ENCODE assay signal across 16 cellular contexts in the genomic region with DNA sequence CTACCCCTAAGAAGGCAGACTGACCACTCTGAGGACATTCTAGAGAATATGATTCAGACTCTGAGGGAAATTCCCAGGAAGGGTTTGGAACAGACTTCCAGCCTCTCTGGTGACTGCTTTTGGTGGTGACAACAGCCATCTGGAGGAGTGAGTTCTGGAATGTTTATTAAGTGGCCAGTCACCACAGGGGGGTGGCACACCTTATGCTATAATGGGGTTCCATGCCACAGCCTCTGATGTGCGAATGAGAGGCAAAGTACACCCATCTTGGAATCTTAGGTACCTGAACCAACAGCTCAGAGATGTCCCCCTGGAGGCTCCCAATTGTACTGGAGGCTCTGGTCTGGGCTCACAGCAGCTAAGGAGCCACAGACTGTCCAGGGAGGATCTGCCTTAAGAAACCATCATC. TPM values are rescaled to one million over a fixed set of nuclear protein-coding genes. Genes with fewer than 3 reads are reported as not detected.
DNase-seq lines count a peak whose midpoint lies in the region; ATAC-seq and TF ChIP-seq lines count a peak whose summit lies in the region.
"Had no signal": no experiment of that assay in that cellular context is flagged by ENCODE, and none has a peak within 500 bp of the region (broad histone marks: within the 10 kb centered on the region; RNA-seq: fewer than 3 reads in every experiment).

No MANE protein-coding gene starts in this region.

- H3K27ac ChIP-seq in HCT116 (ENCODE audit: low read depth, low read length), result no peak overlapping the region
- no peak overlapping the region for H3K27ac ChIP-seq in esophagus squamous epithelium
- H3K27ac ChIP-seq: ovary, suprapubic skin had no signal

- intact Hi-C loops in HCT116 (cut with micrococcal nuclease), result no loop called here
- intact Hi-C loops in esophagus squamous epithelium (cut with DNase I), result no loop called here

- no peak overlapping the region for H3K4me3 ChIP-seq in HCT116 (replicated peaks in 1 of 2; ENCODE audit: low read depth in 1 of 2, low read length in 2 of 2)
- no peak overlapping the region for H3K4me3 ChIP-seq in cardiac fibroblast (replicated peaks in 1 of 2; ENCODE audit: low read depth in 2 of 2, low read length in 2 of 2)
- H3K4me3 ChIP-seq in esophagus squamous epithelium, result no peak overlapping the region
- H3K4me3 ChIP-seq: ovary, suprapubic skin had no signal

- DNase-seq in AG08395 (ENCODE audit: low spot score) (peak; percentile 54), HCT116 (ENCODE audit: low read depth, low spot score) (no peak), cardiac fibroblast (ENCODE audit: low read depth in 2 of 2) (peak in 1 of 2 donors; percentile 72), kidney tubule cell (ENCODE audit: low spot score) (peak; percentile 91), esophagus squamous epithelium (lab: John Stamatoyannopoulos, UW) (no peak), NCI-H2107 treated with DMSO at 0.1 percent for 48 hours (lab: John Stamatoyannopoulos, UW; ENCODE audit: unreplicated experiment) (no peak)
- no peak for DNase-seq in stimulated activated CD4-positive, alpha-beta T cell treated with anti-CD3 and anti-CD28 coated beads, Interleukin-12 subunit alpha, Interleukin-12 subunit beta, amount 100 ng/mL, for 4 hours
- DNase-seq: activated CD4-positive, alpha-beta T cell treated with anti-CD3 and anti-CD28 coated beads for 36 hours; activated naive CD8-positive, alpha-beta T cell treated with anti-CD3 and anti-CD28 coated beads, Interleukin-2, amount 50 U/mL, for 24 hours; BE2C; DMS53; islet precursor cell; NCI-H1092 treated with DMSO at 0.1 percent for 48 hours had no signal

- no peak for TF ChIP-seq POLR2A in HCT116 (IDR thresholded peaks at IDR 0.05; ENCODE audit: borderline replicate concordance, extremely low read depth, insufficient read depth, insufficient read length)
- TF ChIP-seq POLR2A in esophagus squamous epithelium (IDR thresholded peaks at IDR 0.05), result no peak

- no peaks in the 10 kb centered on the region for H3K9me2 ChIP-seq in HCT116 (ENCODE audit: insufficient read depth)

- RAD21 ChIA-PET in HCT116 (lab: Charles Lee; ENCODE audit: low non-redundant PET in 1 of 2, low total read pairs in 2 of 2, uncharacterized antibody in 2 of 2, unreplicated experiment in 2 of 2), result no interaction called here

- CTCF ChIA-PET in HCT116 (lab: Charles Lee), result interaction anchor here (1.7 kb wide), 1 partner anchor 9 kb away, joined by 9 read pairs; a partner anchor contains a TSS

- ATAC-seq in HCT116 (peak; percentile 58; the same call in 1 of the 2 replicates), GM19463 (IDR thresholded peaks at IDR 0.05; ENCODE audit: unreplicated experiment) (no peak)
- ATAC-seq: activated CD4-positive, alpha-beta T cell treated with anti-CD3 and anti-CD28 coated beads for 36 hours; activated naive CD8-positive, alpha-beta T cell treated with anti-CD3 and anti-CD28 coated beads, Interleukin-2, amount 50 U/mL, for 24 hours had no signal

- H2AFZ ChIP-seq in HCT116 (ENCODE audit: low read depth, low read length, poor library complexity, severe bottlenecking), result no peak overlapping the region

- TF ChIP-seq CTCF in HCT116 (IDR thresholded peaks at IDR 0.05 in 2 of 3, conservative IDR thresholded peaks at IDR 0.05 in 1 of 3; ENCODE audit: borderline replicate concordance in 1 of 3, insufficient read depth in 1 of 3, low read depth in 2 of 3, low read length in 2 of 3) (peak in 1 of 3 experiments; percentile 27; a peak in 1 of 6 replicates), cardiac fibroblast (IDR thresholded peaks at IDR 0.05; ENCODE audit: low read depth, low read length) (peak; percentile 31), esophagus squamous epithelium (IDR thresholded peaks at IDR 0.05) (peak in 1 of 6 experiments; percentile 8)

- WGBS in esophagus squamous epithelium, 2 donors, result 88 to 100% methylated on average over 1 of the region's 1 CpG

- POLR2A ChIA-PET in HCT116 (lab: Charles Lee), result interaction anchor here (1.0 to 1.7 kb wide), 2 partner anchors 10 to 20 kb away, joined by 3 to 7 read pairs; a partner anchor contains a TSS

- no peaks in the 10 kb centered on the region; a peak in 1 of 4 replicates for H3K36me3 ChIP-seq in HCT116 (ENCODE audit: control insufficient read depth in 1 of 2, insufficient read depth in 2 of 2, low read length in 2 of 2)
- peaks cover 7 to 92% (median 25%) of the 10 kb centered on the region in 3 donors for H3K36me3 ChIP-seq in esophagus squamous epithelium
- H3K36me3 ChIP-seq: BE2C, ovary had no signal

- no peak overlapping the region for H3K4me2 ChIP-seq in HCT116 (ENCODE audit: low read length)

- H3K27me3 ChIP-seq in HCT116 (ENCODE audit: insufficient read depth, low read length) (no peaks in the 10 kb centered on the region), esophagus squamous epithelium (no peaks in the 10 kb centered on the region)
- H3K27me3 ChIP-seq: BE2C, ovary, suprapubic skin had no signal

- no peak overlapping the region for H3K9ac ChIP-seq in HCT116 (ENCODE audit: low read length)

- no peaks in the 10 kb centered on the region for H3K79me2 ChIP-seq in HCT116 (ENCODE audit: insufficient read depth, low read length)

- H3K4me1 ChIP-seq in HCT116 (ENCODE audit: control insufficient read depth in 1 of 2, insufficient read depth in 2 of 2, low read length in 2 of 2) (peaks cover 0 to 5% of the 10 kb centered on the region in 2 experiments; a peak in 1 of 4 replicates), esophagus squamous epithelium (no peaks in the 10 kb centered on the region)
- H3K4me1 ChIP-seq: BE2C, suprapubic skin had no signal

- H3K9me3 ChIP-seq in HCT116 (ENCODE audit: control insufficient read depth in 1 of 2, insufficient read depth in 1 of 2, low read depth in 1 of 2, low read length in 2 of 2), result no peaks in the 10 kb centered on the region
- no peaks in the 10 kb centered on the region for H3K9me3 ChIP-seq in esophagus squamous epithelium
- H3K9me3 ChIP-seq: BE2C, ovary, suprapubic skin had no signal

- no peak for TF ChIP-seq RAD21 in HCT116 (IDR thresholded peaks at IDR 0.05; ENCODE audit: low read depth)

- H4K20me1 ChIP-seq in HCT116 (ENCODE audit: insufficient read depth), result no peaks in the 10 kb centered on the region

- BruUV-seq in HCT116 (replicated peaks; lab: Mats Ljungman, UMichigan), result no TSS peak

TF ChIP-seq in HCT116, 20 proteins besides CTCF, POLR2A, EP300 and RAD21 (continues in another document):
- TF ChIP-seq SRF (IDR thresholded peaks at IDR 0.05; ENCODE audit: low read depth), result no peak
- TF ChIP-seq JUND (IDR thresholded peaks at IDR 0.05), result no peak
- no peak for TF ChIP-seq CEBPB (IDR thresholded peaks at IDR 0.05; ENCODE audit: low read depth)
- no peak for TF ChIP-seq CBX3 (IDR thresholded peaks at IDR 0.05; ENCODE audit: low read depth)
- TF ChIP-seq ZFX (IDR thresholded peaks at IDR 0.05), result no peak
- TF ChIP-seq POLR2AphosphoS5 (IDR thresholded peaks at IDR 0.05; ENCODE audit: low read depth, low read length), result no peak
- no peak for TF ChIP-seq ZNF274 (IDR thresholded peaks at IDR 0.05; ENCODE audit: low read depth, low read length)
- no peak for TF ChIP-seq SIN3A (IDR thresholded peaks at IDR 0.05; ENCODE audit: low read depth)
- TF ChIP-seq, protein P1, sequence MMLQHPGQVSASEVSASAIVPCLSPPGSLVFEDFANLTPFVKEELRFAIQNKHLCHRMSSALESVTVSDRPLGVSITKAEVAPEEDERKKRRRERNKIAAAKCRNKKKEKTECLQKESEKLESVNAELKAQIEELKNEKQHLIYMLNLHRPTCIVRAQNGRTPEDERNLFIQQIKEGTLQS (IDR thresholded peaks at IDR 0.05), result no peak
- TF ChIP-seq FOSL1 (IDR thresholded peaks at IDR 0.05; ENCODE audit: low read depth), result no peak
- TF ChIP-seq, protein P2, sequence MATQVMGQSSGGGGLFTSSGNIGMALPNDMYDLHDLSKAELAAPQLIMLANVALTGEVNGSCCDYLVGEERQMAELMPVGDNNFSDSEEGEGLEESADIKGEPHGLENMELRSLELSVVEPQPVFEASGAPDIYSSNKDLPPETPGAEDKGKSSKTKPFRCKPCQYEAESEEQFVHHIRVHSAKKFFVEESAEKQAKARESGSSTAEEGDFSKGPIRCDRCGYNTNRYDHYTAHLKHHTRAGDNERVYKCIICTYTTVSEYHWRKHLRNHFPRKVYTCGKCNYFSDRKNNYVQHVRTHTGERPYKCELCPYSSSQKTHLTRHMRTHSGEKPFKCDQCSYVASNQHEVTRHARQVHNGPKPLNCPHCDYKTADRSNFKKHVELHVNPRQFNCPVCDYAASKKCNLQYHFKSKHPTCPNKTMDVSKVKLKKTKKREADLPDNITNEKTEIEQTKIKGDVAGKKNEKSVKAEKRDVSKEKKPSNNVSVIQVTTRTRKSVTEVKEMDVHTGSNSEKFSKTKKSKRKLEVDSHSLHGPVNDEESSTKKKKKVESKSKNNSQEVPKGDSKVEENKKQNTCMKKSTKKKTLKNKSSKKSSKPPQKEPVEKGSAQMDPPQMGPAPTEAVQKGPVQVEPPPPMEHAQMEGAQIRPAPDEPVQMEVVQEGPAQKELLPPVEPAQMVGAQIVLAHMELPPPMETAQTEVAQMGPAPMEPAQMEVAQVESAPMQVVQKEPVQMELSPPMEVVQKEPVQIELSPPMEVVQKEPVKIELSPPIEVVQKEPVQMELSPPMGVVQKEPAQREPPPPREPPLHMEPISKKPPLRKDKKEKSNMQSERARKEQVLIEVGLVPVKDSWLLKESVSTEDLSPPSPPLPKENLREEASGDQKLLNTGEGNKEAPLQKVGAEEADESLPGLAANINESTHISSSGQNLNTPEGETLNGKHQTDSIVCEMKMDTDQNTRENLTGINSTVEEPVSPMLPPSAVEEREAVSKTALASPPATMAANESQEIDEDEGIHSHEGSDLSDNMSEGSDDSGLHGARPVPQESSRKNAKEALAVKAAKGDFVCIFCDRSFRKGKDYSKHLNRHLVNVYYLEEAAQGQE (IDR thresholded peaks at IDR 0.05; ENCODE audit: low read depth), result no peak
- no peak for TF ChIP-seq YY1 (IDR thresholded peaks at IDR 0.05; ENCODE audit: extremely low read depth, insufficient replicate concordance, low read depth, low read length)
- TF ChIP-seq EZH2phosphoT487 (IDR thresholded peaks at IDR 0.05; ENCODE audit: borderline replicate concordance), result no peak
- no peak for TF ChIP-seq EZH2 (IDR thresholded peaks at IDR 0.05)

RNA-seq across cellular contexts. Expression of a gene that starts 9.5 kb away (rescaled TPM):
- total RNA-seq in HCT116 (2021; ENCODE audit: unreplicated experiment) (38.4 TPM), esophagus squamous epithelium (10 to 100 TPM; 46.3 to 94.3 (median 56.1) TPM)
- 29.6 and 35.9 TPM in 2 replicates for polyA plus RNA-seq in HCT116 (2012)

RNA-seq across cellular contexts. Expression of a gene that starts 11.1 kb away (rescaled TPM):
- total RNA-seq in HCT116 (2021; ENCODE audit: unreplicated experiment) (5.6 TPM), esophagus squamous epithelium (1,000 to 10,000 TPM in 2 of 4 donors, 100 to 1,000 TPM in 2; 566 to 1,879 (median 1,037) TPM)
- 5.6 and 8.1 TPM in 2 replicates for polyA plus RNA-seq in HCT116 (2012)

RNA-seq across cellular contexts. Expression of a gene that starts 19.2 kb away (rescaled TPM):
- total RNA-seq in HCT116 (2021; ENCODE audit: unreplicated experiment), result 66.9 TPM
- 74.2 and 77.1 TPM in 2 replicates for polyA plus RNA-seq in HCT116 (2012)
- 10 to 100 TPM; 18.5 to 47.7 (median 33.1) TPM for total RNA-seq in esophagus squamous epithelium

RNA-seq across cellular contexts. Expression of a gene that starts 19.5 kb away (rescaled TPM):
- total RNA-seq in HCT116 (2021; ENCODE audit: unreplicated experiment) (40.8 TPM), esophagus squamous epithelium (100 to 1,000 TPM in 2 of 4 donors, 10 to 100 TPM in 2; 68.9 to 171 (median 108) TPM)
- 51.9 and 61.2 TPM in 2 replicates for polyA plus RNA-seq in HCT116 (2012)

RNA-seq across cellular contexts. Expression of a gene that starts 19.7 kb away (rescaled TPM):
- total RNA-seq in HCT116 (2021; ENCODE audit: unreplicated experiment) (178 TPM), esophagus squamous epithelium (100 to 1,000 TPM in 3 of 4 donors, 10 to 100 TPM in 1; 93.1 to 182 (median 121) TPM)
- polyA plus RNA-seq in HCT116 (2012), result 240 and 279 TPM in 2 replicates

Comparison
In these comparisons a context has a peak if more than half of its experiments do, and no peak if none do; other contexts are left out.
1. DNase-seq: peak in AG08395 (single experiment) and kidney tubule cell (single experiment); none in HCT116 (single experiment), esophagus squamous epithelium (single experiment), stimulated activated CD4-positive, alpha-beta T cell treated with anti-CD3 and anti-CD28 coated beads, Interleukin-12 subunit alpha, Interleukin-12 subunit beta, amount 100 ng/mL, for 4 hours (single experiment) and NCI-H2107 treated with DMSO at 0.1 percent for 48 hours (single experiment).
2. RNA of a gene that starts 11.1 kb away (total RNA-seq): 566 to 1,879 TPM in esophagus squamous epithelium; 5.6 TPM in HCT116 (single experiment); every median in the first group is over 10 times any median in the second.